5 cellular contexts compared by ENCODE assay signal in genomic region chr19:430701-431100, GRCh38. TPM values are rescaled to one million over a fixed set of nuclear protein-coding genes. Genes with fewer than 3 reads are reported as not detected.
"Had no signal": no experiment of that assay in that cellular context is flagged by ENCODE, and none has a peak within 500 bp of the region (broad histone marks: within the 10 kb centered on the region; RNA-seq: fewer than 3 reads in every experiment).

No MANE protein-coding gene starts in this region.

- H3K27ac Mint-ChIP-seq: GM23338, H9 had no signal

- ATAC-seq: GM23338 had no signal

- DNase-seq: H9, HCEC 1CT, IMR-90 had no signal

- H3K4me3 ChIP-seq: GM23338 had no signal

- H3K4me3 Mint-ChIP-seq: GM23338, H9 had no signal

- H2AFZ ChIP-seq: GM23338 had no signal

- H3K4me2 ChIP-seq: GM23338 had no signal

- H3K4me1 Mint-ChIP-seq: GM23338 had no signal

RNA-seq across cellular contexts. Expression of gene SHC2, which starts 30.1 kb away (rescaled TPM):
- total RNA-seq: HT-29, IMR-90 had no signal
